Comparison of ENCODE assay signal across 9 cellular contexts in genomic region chr5:146947181-146947941, GRCh38.
DNase-seq lines count a peak whose midpoint lies in the region; ATAC-seq, FAIRE-seq and TF ChIP-seq lines count a peak whose summit lies in the region.
"Had no signal": no experiment of that assay in that cellular context is flagged by ENCODE, and none has a peak within 500 bp of the region (broad histone marks: within the 10 kb centered on the region; RNA-seq: fewer than 3 reads in every experiment).

No MANE protein-coding gene starts in this region.

- H3K4me1 Mint-ChIP-seq in stimulated activated naive B cell treated with anti-CD40 and anti-IgM and Interleukin-4, amounts not matched to agents 10 μg/mL and 1 μg/mL and 100 μg/mL, for 72 hours: no peaks in the 10 kb centered on the region

- H3K9ac ChIP-seq in kidney (ENCODE audit: low read length in 2 of 2): no peak overlapping the region

- no peak overlapping the region for H3K4me3 Mint-ChIP-seq in stimulated activated naive B cell treated with anti-CD40 and anti-IgM and Interleukin-4, amounts not matched to agents 10 μg/mL and 1 μg/mL and 100 μg/mL, for 72 hours

- no peaks in the 10 kb centered on the region for H3K9me3 ChIP-seq in kidney (ENCODE audit: control insufficient read depth in 1 of 2, low read length in 2 of 2)

- H3K4me3 ChIP-seq in kidney (ENCODE audit: low read length in 2 of 2): no peak overlapping the region

- H3K9me3 Mint-ChIP-seq in stimulated activated naive B cell treated with anti-CD40 and anti-IgM and Interleukin-4, amounts not matched to agents 10 μg/mL and 1 μg/mL and 100 μg/mL, for 72 hours: peaks cover 3 to 5% of the 10 kb centered on the region in 2 donors
- H3K9me3 Mint-ChIP-seq: CD8-positive, alpha-beta memory T cell had no signal

- FAIRE-seq in kidney (lab: Jason Lieb, UNC): no peak

- no peaks in the 10 kb centered on the region for H3K27me3 Mint-ChIP-seq in stimulated activated naive B cell treated with anti-CD40 and anti-IgM and Interleukin-4, amounts not matched to agents 10 μg/mL and 1 μg/mL and 100 μg/mL, for 72 hours

- no peaks in the 10 kb centered on the region for H3K36me3 Mint-ChIP-seq in stimulated activated naive B cell treated with anti-CD40 and anti-IgM and Interleukin-4, amounts not matched to agents 10 μg/mL and 1 μg/mL and 100 μg/mL, for 72 hours
- H3K36me3 Mint-ChIP-seq: CD8-positive, alpha-beta memory T cell had no signal

- H3K36me3 ChIP-seq in kidney (ENCODE audit: control insufficient read depth in 1 of 2, insufficient read depth in 2 of 2, low read length in 2 of 2): no peaks in the 10 kb centered on the region

- no peak overlapping the region for H3K27ac Mint-ChIP-seq in stimulated activated naive B cell treated with anti-CD40 and anti-IgM and Interleukin-4, amounts not matched to agents 10 μg/mL and 1 μg/mL and 100 μg/mL, for 72 hours

- ATAC-seq in HG03354 (IDR thresholded peaks at IDR 0.05; ENCODE audit: poor library complexity, severe bottlenecking, unreplicated experiment) (peak; percentile 79), SK-N-SH treated with all-trans-retinoic acid at 6 μM for 48 hours (peak; percentile 54), HG03135 (IDR thresholded peaks at IDR 0.05; ENCODE audit: unreplicated experiment) (no peak), GM21528 (IDR thresholded peaks at IDR 0.05; ENCODE audit: low FRiP score, unreplicated experiment) (no peak)
- no peak for ATAC-seq in stimulated activated naive B cell treated with anti-CD40 and anti-IgM and Interleukin-4, amounts not matched to agents 10 μg/mL and 1 μg/mL and 100 μg/mL, for 72 hours (replicated peaks)

- intact Hi-C loops in kidney (cut with DNase I): no loop called here

- TF ChIP-seq CTCF in kidney (IDR thresholded peaks at IDR 0.05; ENCODE audit: borderline replicate concordance, extremely low read depth, insufficient read depth): peak; percentile 31

- H3K4me1 ChIP-seq in kidney (ENCODE audit: control insufficient read depth in 1 of 2, insufficient read depth in 1 of 2, low read depth in 1 of 2, low read length in 2 of 2): no peaks in the 10 kb centered on the region

- DNase-seq in NCI-H2227 (lab: John Stamatoyannopoulos, UW; ENCODE audit: unreplicated experiment) (peak; percentile 16), NCI-H2227 treated with DMSO at 0.1 percent for 48 hours (lab: John Stamatoyannopoulos, UW) (no peak), kidney (no peak)
- no peak for DNase-seq in stimulated activated naive B cell treated with anti-CD40 and anti-IgM and Interleukin-4, amounts not matched to agents 10 μg/mL and 1 μg/mL and 100 μg/mL, for 72 hours

- H3K27ac ChIP-seq in kidney (ENCODE audit: low read depth in 2 of 2, low read length in 2 of 2): no peak overlapping the region

TF ChIP-seq in SK-N-SH treated with all-trans-retinoic acid at 6 μM for 48 hours, 23 proteins besides CTCF, POLR2A, EP300 and RAD21:
- TF ChIP-seq CREB5 (CRISPR knock-in tag; IDR thresholded peaks at IDR 0.05; ENCODE audit: low read depth) (no peak), TOX (CRISPR knock-in tag; IDR thresholded peaks at IDR 0.05; ENCODE audit: borderline replicate concordance) (no peak), ZFP3 (CRISPR knock-in tag; IDR thresholded peaks at IDR 0.05) (no peak), ZNF565 (CRISPR knock-in tag; conservative IDR thresholded peaks at IDR 0.05; ENCODE audit: low read depth) (no peak), TCF4 (CRISPR knock-in tag; IDR thresholded peaks at IDR 0.05; ENCODE audit: borderline replicate concordance) (no peak), ISL1 (CRISPR knock-in tag; IDR thresholded peaks at IDR 0.05) (no peak), RARB (CRISPR knock-in tag; IDR thresholded peaks at IDR 0.05) (no peak), ZFP30 (CRISPR knock-in tag; IDR thresholded peaks at IDR 0.05) (no peak), TSHZ2 (CRISPR knock-in tag; IDR thresholded peaks at IDR 0.05) (no peak), OSR1 (CRISPR knock-in tag; IDR thresholded peaks at IDR 0.05) (no peak), POU6F1 (CRISPR knock-in tag; IDR thresholded peaks at IDR 0.05; ENCODE audit: borderline replicate concordance, low read depth) (no peak), ESRRG (CRISPR knock-in tag; IDR thresholded peaks at IDR 0.05) (no peak), CSRNP3 (CRISPR knock-in tag; IDR thresholded peaks at IDR 0.05) (no peak), SNAI2 (CRISPR knock-in tag; IDR thresholded peaks at IDR 0.05) (no peak), PPARA (CRISPR knock-in tag; IDR thresholded peaks at IDR 0.05; ENCODE audit: borderline replicate concordance) (no peak), ARNTL (CRISPR knock-in tag; IDR thresholded peaks at IDR 0.05; ENCODE audit: borderline replicate concordance, low read depth) (no peak), GLIS3 (CRISPR knock-in tag; IDR thresholded peaks at IDR 0.05) (no peak)

Comparison
In these comparisons a context has a peak if more than half of its experiments do, and no peak if none do; other contexts are left out.
1. ATAC-seq: peak in HG03354 (single experiment) and SK-N-SH treated with all-trans-retinoic acid at 6 μM for 48 hours (single experiment); none in HG03135 (single experiment), GM21528 (single experiment) and stimulated activated naive B cell treated with anti-CD40 and anti-IgM and Interleukin-4, amounts not matched to agents 10 μg/mL and 1 μg/mL and 100 μg/mL, for 72 hours (0 of 2).